Comparison of ENCODE assay signal across 8 cellular contexts in the genomic region with DNA sequence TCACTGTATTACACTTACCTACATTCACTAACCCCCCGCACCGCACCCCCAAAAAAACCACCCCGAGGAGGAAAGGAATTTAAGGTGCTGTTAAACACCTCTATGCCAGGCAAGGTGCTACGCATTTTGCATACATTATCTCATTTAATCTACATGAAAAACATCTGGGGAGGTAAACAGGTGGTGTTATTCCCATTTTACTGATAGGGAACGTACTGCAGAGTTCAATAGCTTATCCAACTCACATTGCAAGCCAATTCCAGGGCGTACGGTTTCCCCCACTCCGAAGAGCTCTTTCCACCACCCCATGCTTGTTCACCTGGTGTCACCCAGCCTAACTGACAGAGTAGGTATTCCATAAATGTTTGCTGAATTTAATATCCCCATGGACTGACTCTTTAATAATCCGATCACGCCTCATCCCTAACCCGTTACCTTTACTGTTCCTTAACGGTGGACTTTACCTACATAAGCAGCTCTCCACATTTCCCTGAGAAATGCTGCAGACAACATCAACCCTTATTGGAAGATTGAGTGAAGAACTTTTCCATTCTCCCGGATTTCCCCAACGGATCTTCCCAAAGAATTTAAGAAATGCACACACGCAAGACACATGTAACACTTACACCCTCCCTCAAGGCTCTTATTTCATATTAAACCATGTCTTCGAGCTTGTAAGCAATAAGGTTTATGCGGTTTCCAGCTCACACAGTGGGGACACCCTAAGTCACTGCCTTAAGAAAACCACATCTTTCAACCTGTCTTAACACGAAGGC. TPM values are rescaled to one million over a fixed set of nuclear protein-coding genes. Genes with fewer than 3 reads are reported as not detected.
DNase-seq lines count a peak whose midpoint lies in the region; ATAC-seq and TF ChIP-seq lines count a peak whose summit lies in the region.

No MANE protein-coding gene starts in this region.

- peak overlapping the region; percentile 86 for H3K27ac ChIP-seq in psoas muscle

- 3 to 6% (median 4%) methylated on average over 18 of the region's 18 CpGs for WGBS in psoas muscle, 3 donors

- ATAC-seq in psoas muscle (peak in 2 of 4 donors; percentile 3 to 11), omental fat pad (ENCODE audit: low FRiP score) (no peak)

- no peaks in the 10 kb centered on the region for H3K9me3 ChIP-seq in BE2C
- H3K9me3 ChIP-seq in psoas muscle, result no peaks in the 10 kb centered on the region

- DNase-seq in BE2C (no peak), HCEC 1CT (peak; percentile 67), fibroblast of the conjunctiva (ENCODE audit: low read depth) (peak; percentile 50), psoas muscle (no peak), omental fat pad (ENCODE audit: low spot score) (no peak), NCI-H1436 (lab: John Stamatoyannopoulos, UW) (no peak), OCI-M1 (lab: John Stamatoyannopoulos, UW) (no peak)

- H3K4me1 ChIP-seq in BE2C (peaks cover 4% of the 10 kb centered on the region; the same call in 1 of the 2 replicates), psoas muscle (peaks cover 7% of the 10 kb centered on the region)

- intact Hi-C loops in psoas muscle (cut with DNase I), result loop anchor here in 1 of 2 donors (2.0 to 5.0 kb wide), 2 partner anchors 49 to 103 kb away; no protein-coding TSS in a partner anchor

- H3K27me3 ChIP-seq in BE2C, result no peaks in the 10 kb centered on the region
- no peaks in the 10 kb centered on the region for H3K27me3 ChIP-seq in psoas muscle (ENCODE audit: insufficient read depth in 3 of 3, low read length in 2 of 3)

- H3K36me3 ChIP-seq in BE2C (peaks cover 3% of the 10 kb centered on the region), psoas muscle (ENCODE audit: insufficient read depth in 1 of 2, low read depth in 1 of 2) (no peaks in the 10 kb centered on the region)

- no peak for TF ChIP-seq CTCF in BE2C (IDR thresholded peaks at IDR 0.05; ENCODE audit: low read depth, low read length)
- TF ChIP-seq CTCF in WI38 (IDR thresholded peaks at IDR 0.05; ENCODE audit: low read depth, low read length), result no peak
- TF ChIP-seq CTCF in psoas muscle (IDR thresholded peaks at IDR 0.05), result no peak
- no peak for TF ChIP-seq CTCF in omental fat pad (IDR thresholded peaks at IDR 0.05)

- H3K4me3 ChIP-seq in BE2C (ENCODE audit: low read depth, low read length), result peak overlapping the region; percentile 90
- H3K4me3 ChIP-seq in WI38 (ENCODE audit: low read depth, low read length), result peak overlapping the region; percentile 93
- H3K4me3 ChIP-seq in psoas muscle, result peak overlapping the region; percentile 80

RNA-seq across cellular contexts. Expression of a gene that starts 1.2 kb away (rescaled TPM):
- 2.6 TPM for polyA plus RNA-seq in BE2C (2012; ENCODE audit: insufficient read depth, insufficient read length, low read depth)
- total RNA-seq in psoas muscle, result 10 to 100 TPM; 21.9 to 47.6 (median 38.0) TPM
- 10 to 100 TPM in 1 of 3 donors, 1 to 10 TPM in 2; 4.3 to 19.4 (median 8.3) TPM for polyA plus RNA-seq in psoas muscle
- 10 to 100 TPM; 38.1 to 86.1 (median 65.6) TPM for total RNA-seq in omental fat pad

Comparison
In these comparisons a context has a peak if more than half of its experiments do, and no peak if none do; other contexts are left out.
1. DNase-seq: peak in HCEC 1CT (single experiment) and fibroblast of the conjunctiva (single experiment); none in BE2C (single experiment), psoas muscle (0 of 2), omental fat pad (single experiment), NCI-H1436 (single experiment) and OCI-M1 (single experiment).
2. Peak in every context shown above with its lines, with median percentiles within 50 percentile points of each other: H3K4me3 ChIP-seq.